1 cellular context compared by ENCODE assay signal in genomic region chr4:92234393-92235176, GRCh38.
A peak's percentile ranks its signal among the peaks of the same experiment; 100 is the strongest.
TF ChIP-seq lines count a peak whose summit lies in the region.

No MANE protein-coding gene starts in this region.

TF ChIP-seq in IMR-90, 13 proteins besides CTCF, POLR2A, EP300 and RAD21 (continued from another document):
- TF ChIP-seq NFE2L2 (IDR thresholded peaks at IDR 0.05; ENCODE audit: low read depth, low read length) = peak; percentile 64; the same call in 1 of the 2 replicates
- TF ChIP-seq BHLHE40 (IDR thresholded peaks at IDR 0.05; ENCODE audit: low read depth, low read length) = peak; percentile 18; the same call in 1 of the 2 replicates
- TF ChIP-seq CEBPB (IDR thresholded peaks at IDR 0.05; ENCODE audit: low read depth, low read length) = peak; percentile 99
- TF ChIP-seq MAFK (IDR thresholded peaks at IDR 0.05; ENCODE audit: low read depth, low read length) = peak; percentile 52; the same call in 1 of the 2 replicates
- no peak for TF ChIP-seq CHD1 (IDR thresholded peaks at IDR 0.05; ENCODE audit: low read depth, low read length)
- TF ChIP-seq FOS (IDR thresholded peaks at IDR 0.05; ENCODE audit: low read depth, low read length) = peak; percentile 77
- no peak for TF ChIP-seq SMC3 (IDR thresholded peaks at IDR 0.05; ENCODE audit: low read depth, low read length)
- no peak for TF ChIP-seq MXI1 (IDR thresholded peaks at IDR 0.05; ENCODE audit: borderline replicate concordance, low read depth, low read length)
- TF ChIP-seq MAZ (IDR thresholded peaks at IDR 0.05; ENCODE audit: borderline replicate concordance, low read depth, low read length) = no peak
- TF ChIP-seq RFX5 (IDR thresholded peaks at IDR 0.05; ENCODE audit: low read depth, low read length) = no peak
- no peak for TF ChIP-seq USF2 (IDR thresholded peaks at IDR 0.05; ENCODE audit: low read depth, low read length)
- TF ChIP-seq ELK1 (IDR thresholded peaks at IDR 0.05; ENCODE audit: borderline replicate concordance, low read depth, low read length) = no peak
